ENCODE assay signal across 10 cellular contexts in genomic region chr1:147073062-147073432, GRCh38.
DNase-seq lines count a peak whose midpoint lies in the region; ATAC-seq, FAIRE-seq and TF ChIP-seq lines count a peak whose summit lies in the region.
"Had no signal": no experiment of that assay in that cellular context is flagged by ENCODE, and none has a peak within 500 bp of the region (broad histone marks: within the 10 kb centered on the region; RNA-seq: fewer than 3 reads in every experiment).

No MANE protein-coding gene starts in this region.

- intact Hi-C loops in breast epithelium (cut with DNase I; ENCODE audit: low total_unique reads) (no loop called here), MCF 10A (cut with micrococcal nuclease) (no loop called here), GM12878 (cut with micrococcal nuclease; ENCODE audit: unreplicated experiment) (no loop called here), transverse colon (cut with DNase I; ENCODE audit: low total_unique reads) (no loop called here), left colon (cut with DNase I, micrococcal nuclease) (no loop called here)

- no peak overlapping the region for H2AFZ ChIP-seq in GM12878 (ENCODE audit: control insufficient read depth, low read depth, low read length)

- RAD21 ChIA-PET in GM12878 (lab: Charles Lee; ENCODE audit: unreplicated experiment): no interaction called here

- no peak overlapping the region for H3K9ac ChIP-seq in GM12878 (ENCODE audit: control insufficient read depth, insufficient read depth, low read length)
- H3K9ac ChIP-seq: BLaER1 had no signal

- ATAC-seq in GM12878: peak; percentile 84
- ATAC-seq in left colon: no peak
- ATAC-seq: Right ventricle myocardium inferior had no signal

- SMC1A ChIA-PET in GM12878 (lab: Charles Lee; ENCODE audit: uncharacterized antibody, unreplicated experiment): no interaction called here

- no peaks in the 10 kb centered on the region for H3K36me3 Mint-ChIP-seq in MCF 10A (ENCODE audit: insufficient read depth, unreplicated experiment)
- H3K36me3 Mint-ChIP-seq in mesothelial cell of epicardium: no peaks in the 10 kb centered on the region

- H3K4me3 ChIP-seq in breast epithelium (peak overlapping the region; percentile 15 to 46 (median 25)), GM12878 (no peak overlapping the region), transverse colon (peak overlapping the region in 3 of 4 donors; percentile 16 to 33 (median 20))
- H3K4me3 ChIP-seq: BLaER1 had no signal

- H3K4me1 Mint-ChIP-seq in MCF 10A (ENCODE audit: insufficient read depth, unreplicated experiment): no peaks in the 10 kb centered on the region
- H3K4me1 Mint-ChIP-seq in mesothelial cell of epicardium: peaks cover 2% of the 10 kb centered on the region

- TF ChIP-seq POLR2A in breast epithelium (IDR thresholded peaks at IDR 0.05) (no peak), GM12878 (IDR thresholded peaks at IDR 0.05; ENCODE audit: low read depth, low read length) (no peak), transverse colon (IDR thresholded peaks at IDR 0.05) (no peak)

- in situ Hi-C loops in GM12878 (cut with MboI): no loop called here
- in situ Hi-C loops in transverse colon (cut with MboI; ENCODE audit: low pct_ligation_motif_present in 1 of 4, low pct_unique_long_range_greater_than_20kb in 1 of 4, low sequenced_read_pairs in 3 of 4): no loop called here

- CTCF ChIA-PET in MCF 10A (lab: Yijun Ruan, JAX) (no interaction called here), GM12878 (lab: Yijun Ruan, JAX) (no interaction called here)

- H3K27ac Mint-ChIP-seq in MCF 10A (ENCODE audit: low read depth, unreplicated experiment) (no peak overlapping the region), mesothelial cell of epicardium (no peak overlapping the region)

- no TSS peak for BruUV-seq in MCF 10A (replicated peaks; lab: Mats Ljungman, UMichigan)
- BruUV-seq in GM12878 (replicated peaks; lab: Mats Ljungman, UMichigan): no TSS peak

- TF ChIP-seq RAD21 in GM12878 (IDR thresholded peaks at IDR 0.05; ENCODE audit: insufficient read depth, low read depth, low read length): no peak

- no peak overlapping the region for H3K4me3 Mint-ChIP-seq in MCF 10A (ENCODE audit: unreplicated experiment)
- H3K4me3 Mint-ChIP-seq in mesothelial cell of epicardium: peak overlapping the region; percentile 61

- FAIRE-seq in GM12878 (lab: Jason Lieb, UNC): no peak

- POLR2A ChIA-PET in MCF 10A (lab: Yijun Ruan, JAX): no interaction called here
- POLR2A ChIA-PET in GM12878 (lab: Charles Lee): no interaction called here

- under 1% methylated on average over 19 of the region's 21 CpGs for WGBS in GM12878 (ENCODE audit: insufficient coverage, insufficient replicate concordance, low lambda C conversion rate, missing lambda C conversion rate)
- WGBS in transverse colon (ENCODE audit: low coverage in 1 of 2), 2 donors: 7 to 23% methylated on average over 4 to 21 of the region's 21 CpGs

- no peaks in the 10 kb centered on the region for H3K27me3 Mint-ChIP-seq in MCF 10A (ENCODE audit: insufficient read depth, unreplicated experiment)
- H3K27me3 Mint-ChIP-seq in mesothelial cell of epicardium (ENCODE audit: low read depth): peaks cover 90% of the 10 kb centered on the region

- H3K4me1 ChIP-seq in breast epithelium (no peaks in the 10 kb centered on the region), GM12878 (ENCODE audit: control insufficient read depth, insufficient read depth, low read length) (no peaks in the 10 kb centered on the region), transverse colon (peaks cover 0 to 8% (median 4%) of the 10 kb centered on the region in 4 donors)
- H3K4me1 ChIP-seq: BLaER1 had no signal

- no peak for TF ChIP-seq CTCF in breast epithelium (IDR thresholded peaks at IDR 0.05)
- no peak for TF ChIP-seq CTCF in MCF 10A (IDR thresholded peaks at IDR 0.05; ENCODE audit: unreplicated experiment)
- TF ChIP-seq CTCF in GM12878 (IDR thresholded peaks at IDR 0.05 in 2 of 3, conservative IDR thresholded peaks at IDR 0.05 in 1 of 3; ENCODE audit: control insufficient read depth in 2 of 3, extremely low read depth in 1 of 3, insufficient read depth in 1 of 3, low read depth in 3 of 3, low read length in 3 of 3): no peak
- no peak for TF ChIP-seq CTCF in mesothelial cell of epicardium (IDR thresholded peaks at IDR 0.05; ENCODE audit: unreplicated experiment)
- no peak for TF ChIP-seq CTCF in transverse colon (IDR thresholded peaks at IDR 0.05)

- DNase-seq in breast epithelium (ENCODE audit: low spot score in 2 of 2): no peak
- no peak for DNase-seq in MCF 10A (ENCODE audit: unreplicated experiment)
- DNase-seq in GM12878 (ENCODE audit: low read depth, low spot score): no peak
- DNase-seq in mesothelial cell of epicardium (ENCODE audit: low spot score in 2 of 2, unreplicated experiment in 2 of 2): no peak
- no peak for DNase-seq in transverse colon
- no peak for DNase-seq in activated gamma-delta T cell treated with Interleukin-2 at 50 U/mL for 16 hours
- DNase-seq in left colon: no peak
- no peak for DNase-seq in NCI-H1092 treated with DMSO at 0.1 percent for 48 hours (lab: John Stamatoyannopoulos, UW)

- no peaks in the 10 kb centered on the region for H3K79me2 ChIP-seq in GM12878 (ENCODE audit: control insufficient read depth, insufficient read depth, low read length)

- H3K36me3 ChIP-seq in breast epithelium (no peaks in the 10 kb centered on the region), GM12878 (ENCODE audit: control insufficient read depth in 2 of 2, insufficient read depth in 2 of 2, low read length in 1 of 2) (no peaks in the 10 kb centered on the region), transverse colon (no peaks in the 10 kb centered on the region)
- H3K36me3 ChIP-seq: BLaER1 had no signal

- H3K27me3 ChIP-seq in breast epithelium (peaks cover 0 to 60% of the 10 kb centered on the region in 2 donors), GM12878 (replicated peaks in 1 of 2; ENCODE audit: control insufficient read depth in 2 of 2, insufficient read depth in 2 of 2, low read length in 1 of 2) (peaks cover 0 to 5% of the 10 kb centered on the region in 2 experiments; a peak in 2 of 4 replicates), transverse colon (peaks cover 82% of the 10 kb centered on the region)

- no peak for TF ChIP-seq EP300 in GM12878 (IDR thresholded peaks at IDR 0.05; ENCODE audit: borderline replicate concordance in 1 of 2, control insufficient read depth in 1 of 2, low read depth in 2 of 2, low read length in 2 of 2)
- TF ChIP-seq EP300 in transverse colon (IDR thresholded peaks at IDR 0.05; ENCODE audit: low read depth): no peak

- H3K27ac ChIP-seq in breast epithelium (no peak overlapping the region), GM12878 (ENCODE audit: control insufficient read depth, insufficient read depth) (no peak overlapping the region), transverse colon (no peak overlapping the region)
- H3K27ac ChIP-seq: BLaER1 had no signal

- H3K4me2 ChIP-seq in GM12878 (ENCODE audit: control insufficient read depth, insufficient read depth): no peak overlapping the region
- H3K4me2 ChIP-seq: BLaER1 had no signal

- no peaks in the 10 kb centered on the region for H3K9me3 Mint-ChIP-seq in MCF 10A (ENCODE audit: unreplicated experiment)
- H3K9me3 Mint-ChIP-seq in mesothelial cell of epicardium: no peaks in the 10 kb centered on the region

- no peaks in the 10 kb centered on the region for H4K20me1 ChIP-seq in GM12878 (ENCODE audit: control insufficient read depth, insufficient read depth)
- H4K20me1 ChIP-seq: BLaER1 had no signal

- H3K9me3 ChIP-seq in breast epithelium (no peaks in the 10 kb centered on the region), GM12878 (replicated peaks; ENCODE audit: control insufficient read depth, insufficient read depth, low read length) (no peaks in the 10 kb centered on the region; the same call in 2 of the 3 replicates), transverse colon (no peaks in the 10 kb centered on the region)

TF ChIP-seq in GM12878, 131 proteins besides CTCF, POLR2A, EP300 and RAD21 (continues in another document):
- TF ChIP-seq SREBF2 (IDR thresholded peaks at IDR 0.05; ENCODE audit: low read length): 0 out of 2 replicates have a peak, but pooled peaks have one; percentile 29
- TF ChIP-seq PML (IDR thresholded peaks at IDR 0.05; ENCODE audit: low read length): no peak
- no peak for TF ChIP-seq ZBTB40 (IDR thresholded peaks at IDR 0.05; ENCODE audit: borderline replicate concordance)
- peak; percentile 76 for TF ChIP-seq ZNF24 (IDR thresholded peaks at IDR 0.05)
- no peak for TF ChIP-seq SPI1 (IDR thresholded peaks at IDR 0.05; ENCODE audit: borderline replicate concordance, insufficient read depth, low read depth, low read length)
- no peak for TF ChIP-seq POLR2AphosphoS2 (IDR thresholded peaks at IDR 0.05; ENCODE audit: low read depth, low read length)
